Comparison of ENCODE assay signal across 20 cellular contexts in genomic region chr7:158246960-158247673, GRCh38.
A peak's percentile ranks its signal among the peaks of the same experiment; 100 is the strongest.
DNase-seq lines count a peak whose midpoint lies in the region; ATAC-seq and TF ChIP-seq lines count a peak whose summit lies in the region.
"Had no signal": no experiment of that assay in that cellular context is flagged by ENCODE, and none has a peak within 500 bp of the region (broad histone marks: within the 10 kb centered on the region; RNA-seq: fewer than 3 reads in every experiment).

No MANE protein-coding gene starts in this region.

- H3K4me3 ChIP-seq in osteoblast (ENCODE audit: insufficient read depth, low read length) (no peak overlapping the region), vagina (no peak overlapping the region), SJCRH30 (no peak overlapping the region)
- H3K4me3 ChIP-seq: BLaER1 treated with 17β-estradiol and CSF1 and Interleukin-3, amounts not matched to agents 10 nM and 100 nM; GM12878 had no signal

- H3K27ac ChIP-seq in osteoblast (ENCODE audit: low read depth, low read length) = no peak overlapping the region
- no peak overlapping the region for H3K27ac ChIP-seq in vagina
- no peak overlapping the region for H3K27ac ChIP-seq in SJCRH30
- H3K27ac ChIP-seq: BLaER1 treated with 17β-estradiol and CSF1 and Interleukin-3, amounts not matched to agents 10 nM and 100 nM had no signal

- H4K20me1 ChIP-seq in osteoblast (ENCODE audit: insufficient read depth, low read length) = no peaks in the 10 kb centered on the region
- H4K20me1 ChIP-seq: BLaER1 treated with 17β-estradiol and CSF1 and Interleukin-3, amounts not matched to agents 10 nM and 100 nM had no signal

- H2AFZ ChIP-seq in osteoblast (ENCODE audit: low read length) = no peak overlapping the region

- intact Hi-C loops in vagina (cut with DNase I) = no loop called here

- DNase-seq in activated CD8-positive, alpha-beta memory T cell treated with anti-CD3 and anti-CD28 coated beads for 24 hours = peak; percentile 21
- no peak for DNase-seq in activated CD8-positive, alpha-beta memory T cell treated with anti-CD3 and anti-CD28 coated beads, Interleukin-2, amount 50 U/mL, for 4 hours
- DNase-seq in osteoblast (ENCODE audit: insufficient read length, low spot score, missing footprints) (peak; percentile 58), vagina (ENCODE audit: extremely low spot score in 2 of 2) (peak; percentile 62 to 88), SJCRH30 (no peak), NCI-H748 (lab: John Stamatoyannopoulos, UW; ENCODE audit: unreplicated experiment) (no peak)
- DNase-seq: 8988T; Caco-2; CD4-positive, alpha-beta memory T cell; DMS 273 treated with DMSO at 0.1 percent for 48 hours; DMS79 treated with DMSO at 0.1 percent for 48 hours; NCI-H1694; NCI-H2081; NCI-H2171 treated with DMSO at 0.1 percent for 48 hours; NCI-H446; NCI-H526; Right ventricle myocardium superior had no signal

- no peak for TF ChIP-seq POLR2A in vagina (IDR thresholded peaks at IDR 0.05)

- H3K9me3 ChIP-seq in osteoblast (ENCODE audit: low read depth, low read length) = peaks cover 6% of the 10 kb centered on the region
- no peaks in the 10 kb centered on the region for H3K9me3 ChIP-seq in vagina
- no peaks in the 10 kb centered on the region for H3K9me3 ChIP-seq in SJCRH30 (replicated peaks)

- TF ChIP-seq CTCF in osteoblast (IDR thresholded peaks at IDR 0.05; ENCODE audit: extremely low read depth, low read depth, low read length) = no peak
- no peak for TF ChIP-seq CTCF in vagina (IDR thresholded peaks at IDR 0.05)

- H3K4me1 ChIP-seq in osteoblast (ENCODE audit: insufficient read depth, low read length) (no peaks in the 10 kb centered on the region), vagina (no peaks in the 10 kb centered on the region), SJCRH30 (no peaks in the 10 kb centered on the region)
- H3K4me1 ChIP-seq: BLaER1 treated with 17β-estradiol and CSF1 and Interleukin-3, amounts not matched to agents 10 nM and 100 nM; Caco-2 had no signal

- no peak overlapping the region for H3K4me2 ChIP-seq in osteoblast (ENCODE audit: insufficient read depth, low read length)
- H3K4me2 ChIP-seq: BLaER1 treated with 17β-estradiol and CSF1 and Interleukin-3, amounts not matched to agents 10 nM and 100 nM had no signal

- no peaks in the 10 kb centered on the region for H3K79me2 ChIP-seq in osteoblast (ENCODE audit: insufficient read depth, low read length)

- peak; percentile 15 for ATAC-seq in esophagus mucosa
- ATAC-seq: GM12878 had no signal

- H3K36me3 ChIP-seq in osteoblast (ENCODE audit: insufficient read depth, low read length) (no peaks in the 10 kb centered on the region), vagina (no peaks in the 10 kb centered on the region), SJCRH30 (no peaks in the 10 kb centered on the region)
- H3K36me3 ChIP-seq: BLaER1 treated with 17β-estradiol and CSF1 and Interleukin-3, amounts not matched to agents 10 nM and 100 nM had no signal

- no peaks in the 10 kb centered on the region for H3K27me3 ChIP-seq in osteoblast (ENCODE audit: insufficient read depth, low read length)
- no peaks in the 10 kb centered on the region for H3K27me3 ChIP-seq in vagina
- peaks cover 4% of the 10 kb centered on the region for H3K27me3 ChIP-seq in SJCRH30
- H3K27me3 ChIP-seq: BLaER1 treated with 17β-estradiol and CSF1 and Interleukin-3, amounts not matched to agents 10 nM and 100 nM had no signal

Comparison
In these comparisons a context has a peak if more than half of its experiments do, and no peak if none do; other contexts are left out.
1. DNase-seq: peak in activated CD8-positive, alpha-beta memory T cell treated with anti-CD3 and anti-CD28 coated beads for 24 hours (single experiment), osteoblast (single experiment) and vagina (2 of 2); none in activated CD8-positive, alpha-beta memory T cell treated with anti-CD3 and anti-CD28 coated beads, Interleukin-2, amount 50 U/mL, for 4 hours (single experiment), SJCRH30 (0 of 2) and NCI-H748 (single experiment).